In genomic region chr6:101633081-101633480, GRCh38 we compare ENCODE assay signal across 8 cellular contexts.
"Had no signal": no experiment of that assay in that cellular context is flagged by ENCODE, and none has a peak within 500 bp of the region (broad histone marks: within the 10 kb centered on the region; RNA-seq: fewer than 3 reads in every experiment).

No MANE protein-coding gene starts in this region.

- ATAC-seq: GM23338, HCT116, HepG2, K562 had no signal

- H2AFZ ChIP-seq: GM23338 had no signal

- H3K9me3 ChIP-seq: HAP-1 had no signal

- H3K36me3 ChIP-seq: HAP-1 had no signal

- H3K27ac ChIP-seq: HL-60 had no signal

- H3K4me1 ChIP-seq: HAP-1 had no signal

- H3K4me2 ChIP-seq: GM23338 had no signal

- H3K4me3 ChIP-seq: GM23338, HAP-1, K562 had no signal

- DNase-seq: HFFc6, KG1 had no signal
